19 cellular contexts compared by ENCODE assay signal in genomic region chr6:65979120-65979519, GRCh38.
DNase-seq lines count a peak whose midpoint lies in the region; ATAC-seq lines count a peak whose summit lies in the region.
"Had no signal": no experiment of that assay in that cellular context is flagged by ENCODE, and none has a peak within 500 bp of the region (broad histone marks: within the 10 kb centered on the region; RNA-seq: fewer than 3 reads in every experiment).

No MANE protein-coding gene starts in this region.

- H3K18ac ChIP-seq in mesenchymal stem cell (ENCODE audit: low read depth in 1 of 2, low read length in 2 of 2): no peak overlapping the region

- H3F3A ChIP-seq in GM23248 (ENCODE audit: insufficient read depth): no peaks in the 10 kb centered on the region

- no peaks in the 10 kb centered on the region for H3K79me2 ChIP-seq in GM23248 (ENCODE audit: insufficient read depth)

- H3K9ac ChIP-seq in GM23248 (no peak overlapping the region), mesenchymal stem cell (ENCODE audit: low read length) (no peak overlapping the region)

- H4K8ac ChIP-seq in mesenchymal stem cell (ENCODE audit: low read length): no peak overlapping the region

- H3K27me3 Mint-ChIP-seq in CD8-positive, alpha-beta memory T cell: no peaks in the 10 kb centered on the region
- H3K27me3 Mint-ChIP-seq: CD4-positive, CD25-positive, alpha-beta regulatory T cell had no signal

- H4K20me1 ChIP-seq in GM23248 (ENCODE audit: insufficient read depth): no peaks in the 10 kb centered on the region

- no peak overlapping the region for H3K27ac ChIP-seq in GM23248
- H3K27ac ChIP-seq in mesenchymal stem cell (ENCODE audit: low read length, poor library complexity, severe bottlenecking): no peak overlapping the region
- no peak overlapping the region for H3K27ac ChIP-seq in CD8-positive, alpha-beta memory T cell (ENCODE audit: low read depth, low read length)
- H3K27ac ChIP-seq: SK-N-MC had no signal

- WGBS in GM23248 (ENCODE audit: low coverage in 1 of 2, low lambda C conversion rate in 2 of 2, missing lambda C conversion rate in 2 of 2), 2 experiments: 19 to 26% methylated on average over 2 of the region's 2 CpGs
- WGBS in mesenchymal stem cell: 0% methylated on average over 2 of the region's 2 CpGs

- peak; percentile 74 for DNase-seq in A172 (ENCODE audit: low spot score)
- DNase-seq in GM23248: peak; percentile 0
- DNase-seq in RKO (ENCODE audit: low spot score): peak; percentile 37
- DNase-seq in mesenchymal stem cell: peak; percentile 81
- DNase-seq in central memory CD4-positive, alpha-beta T cell: no peak
- no peak for DNase-seq in CD8-positive, alpha-beta memory T cell
- DNase-seq in NCI-H2171 (lab: John Stamatoyannopoulos, UW): no peak
- DNase-seq: 8988T; AML-193; CD4-positive, CD25-positive, alpha-beta regulatory T cell; DND-41; GDM1; GOT3; IMR-90; Kasumi-1; NCI-H1436 treated with DMSO at 0.1 percent for 48 hours; NCI-H345 had no signal

- no peak overlapping the region for H3K4ac ChIP-seq in mesenchymal stem cell (ENCODE audit: low read depth in 1 of 2, low read length in 2 of 2)

- in situ Hi-C loops in GM23248 (cut with MboI): no loop called here

- H2BK5ac ChIP-seq in mesenchymal stem cell (ENCODE audit: low read depth, low read length, poor library complexity, severe bottlenecking): no peak overlapping the region

- no peak for ATAC-seq in HG03354 (IDR thresholded peaks at IDR 0.05; ENCODE audit: poor library complexity, severe bottlenecking, unreplicated experiment)

- no peak overlapping the region for H2BK12ac ChIP-seq in mesenchymal stem cell (ENCODE audit: low read length in 2 of 2)

- H3K4me3 ChIP-seq in GM23248 (no peak overlapping the region), mesenchymal stem cell (ENCODE audit: insufficient read depth in 1 of 2, low read depth in 1 of 2, low read length in 2 of 2) (no peak overlapping the region)
- no peak overlapping the region for H3K4me3 ChIP-seq in CD8-positive, alpha-beta memory T cell (ENCODE audit: low read length)
- H3K4me3 ChIP-seq: SK-N-MC had no signal

- no peak overlapping the region for H2BK15ac ChIP-seq in mesenchymal stem cell (ENCODE audit: low read depth, poor library complexity, severe bottlenecking)

- no peak overlapping the region for H3K4me3 Mint-ChIP-seq in CD8-positive, alpha-beta memory T cell
- H3K4me3 Mint-ChIP-seq: CD4-positive, CD25-positive, alpha-beta regulatory T cell had no signal

- no peaks in the 10 kb centered on the region for H3K79me1 ChIP-seq in mesenchymal stem cell (replicated peaks; ENCODE audit: low read length, poor library complexity, severe bottlenecking)

- H2AFZ ChIP-seq in GM23248 (no peak overlapping the region), mesenchymal stem cell (ENCODE audit: low read depth, low read length) (no peak overlapping the region)

- no peaks in the 10 kb centered on the region for H3K36me3 ChIP-seq in GM23248 (ENCODE audit: low read depth)
- no peaks in the 10 kb centered on the region for H3K36me3 ChIP-seq in mesenchymal stem cell (ENCODE audit: control insufficient read depth in 1 of 2, insufficient read depth in 2 of 2, low read depth in 1 of 2, low read length in 2 of 2)
- H3K36me3 ChIP-seq in CD8-positive, alpha-beta memory T cell (ENCODE audit: insufficient read depth, low read length): no peaks in the 10 kb centered on the region

- H3K4me1 Mint-ChIP-seq in CD8-positive, alpha-beta memory T cell: no peaks in the 10 kb centered on the region
- H3K4me1 Mint-ChIP-seq: CD4-positive, CD25-positive, alpha-beta regulatory T cell had no signal

- no peaks in the 10 kb centered on the region for H3K4me1 ChIP-seq in GM23248 (ENCODE audit: insufficient read depth)
- no peaks in the 10 kb centered on the region for H3K4me1 ChIP-seq in mesenchymal stem cell (ENCODE audit: control insufficient read depth, insufficient read depth, low read depth, low read length)
- no peaks in the 10 kb centered on the region for H3K4me1 ChIP-seq in CD8-positive, alpha-beta memory T cell (ENCODE audit: insufficient read depth, low read length)

- no peak overlapping the region for H3K4me2 ChIP-seq in GM23248 (ENCODE audit: unreplicated experiment)
- H3K4me2 ChIP-seq in mesenchymal stem cell (ENCODE audit: low read length, poor library complexity, severe bottlenecking): no peak overlapping the region

- no peak overlapping the region for H4K91ac ChIP-seq in mesenchymal stem cell (ENCODE audit: low read length)

- no peak overlapping the region for H2AK5ac ChIP-seq in mesenchymal stem cell (ENCODE audit: low read length, severe bottlenecking)

- H2BK120ac ChIP-seq in mesenchymal stem cell (ENCODE audit: low read depth, low read length): no peak overlapping the region

- POLR2A ChIA-PET in CD8-positive, alpha-beta memory T cell (lab: Charles Lee): no interaction called here

- H3K14ac ChIP-seq in mesenchymal stem cell (ENCODE audit: low read length in 2 of 2): no peak overlapping the region

- no peak overlapping the region for H3K23ac ChIP-seq in mesenchymal stem cell (ENCODE audit: low read length in 2 of 2)

- H3K27ac Mint-ChIP-seq in CD8-positive, alpha-beta memory T cell: no peak overlapping the region
- H3K27ac Mint-ChIP-seq: CD4-positive, CD25-positive, alpha-beta regulatory T cell had no signal

- H3K36me3 Mint-ChIP-seq in CD8-positive, alpha-beta memory T cell: peaks cover 0 to 1% (median 0%) of the 10 kb centered on the region in 3 donors

- H3K9me2 ChIP-seq in GM23248 (ENCODE audit: insufficient read depth): no peaks in the 10 kb centered on the region

- CTCF ChIA-PET in CD8-positive, alpha-beta memory T cell (lab: Charles Lee): no interaction called here

- H3K9me3 ChIP-seq in GM23248 (ENCODE audit: low read depth) (no peaks in the 10 kb centered on the region), mesenchymal stem cell (ENCODE audit: control insufficient read depth, low read length) (no peaks in the 10 kb centered on the region)
- no peaks in the 10 kb centered on the region for H3K9me3 ChIP-seq in CD8-positive, alpha-beta memory T cell (ENCODE audit: low read length)

- peaks cover 8 to 38% (median 16%) of the 10 kb centered on the region in 5 donors for H3K9me3 Mint-ChIP-seq in CD8-positive, alpha-beta memory T cell

- H3K27me3 ChIP-seq in GM23248 (replicated peaks; ENCODE audit: insufficient read depth): no peaks in the 10 kb centered on the region
- H3K27me3 ChIP-seq in mesenchymal stem cell (ENCODE audit: control insufficient read depth in 1 of 2, insufficient read depth in 1 of 2, low read length in 2 of 2): no peaks in the 10 kb centered on the region
- no peaks in the 10 kb centered on the region for H3K27me3 ChIP-seq in CD8-positive, alpha-beta memory T cell (ENCODE audit: insufficient read depth, low read length, poor library complexity, severe bottlenecking)

Comparison
In these comparisons a context has a peak if more than half of its experiments do, and no peak if none do; other contexts are left out.
1. DNase-seq: peak in A172 (single experiment), GM23248 (single experiment), RKO (single experiment) and mesenchymal stem cell (single experiment); none in central memory CD4-positive, alpha-beta T cell (single experiment), CD8-positive, alpha-beta memory T cell (0 of 5) and NCI-H2171 (single experiment).